ENCODE assay signal across 1 cellular context in genomic region chr5:168362097-168362885, GRCh38.
TF ChIP-seq lines count a peak whose summit lies in the region.

No MANE protein-coding gene starts in this region.

TF ChIP-seq in HepG2, 621 proteins besides CTCF, POLR2A, EP300 and RAD21 (continued from another document and continues in another):
- TF ChIP-seq, protein P1, sequence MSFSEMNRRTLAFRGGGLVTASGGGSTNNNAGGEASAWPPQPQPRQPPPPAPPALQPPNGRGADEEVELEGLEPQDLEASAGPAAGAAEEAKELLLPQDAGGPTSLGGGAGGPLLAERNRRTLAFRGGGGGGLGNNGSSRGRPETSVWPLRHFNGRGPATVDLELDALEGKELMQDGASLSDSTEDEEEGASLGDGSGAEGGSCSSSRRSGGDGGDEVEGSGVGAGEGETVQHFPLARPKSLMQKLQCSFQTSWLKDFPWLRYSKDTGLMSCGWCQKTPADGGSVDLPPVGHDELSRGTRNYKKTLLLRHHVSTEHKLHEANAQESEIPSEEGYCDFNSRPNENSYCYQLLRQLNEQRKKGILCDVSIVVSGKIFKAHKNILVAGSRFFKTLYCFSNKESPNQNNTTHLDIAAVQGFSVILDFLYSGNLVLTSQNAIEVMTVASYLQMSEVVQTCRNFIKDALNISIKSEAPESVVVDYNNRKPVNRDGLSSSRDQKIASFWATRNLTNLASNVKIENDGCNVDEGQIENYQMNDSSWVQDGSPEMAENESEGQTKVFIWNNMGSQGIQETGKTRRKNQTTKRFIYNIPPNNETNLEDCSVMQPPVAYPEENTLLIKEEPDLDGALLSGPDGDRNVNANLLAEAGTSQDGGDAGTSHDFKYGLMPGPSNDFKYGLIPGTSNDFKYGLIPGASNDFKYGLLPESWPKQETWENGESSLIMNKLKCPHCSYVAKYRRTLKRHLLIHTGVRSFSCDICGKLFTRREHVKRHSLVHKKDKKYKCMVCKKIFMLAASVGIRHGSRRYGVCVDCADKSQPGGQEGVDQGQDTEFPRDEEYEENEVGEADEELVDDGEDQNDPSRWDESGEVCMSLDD (CRISPR knock-in tag; IDR thresholded peaks at IDR 0.05; ENCODE audit: borderline replicate concordance): no peak
- no peak for TF ChIP-seq ZNF503 (CRISPR knock-in tag; IDR thresholded peaks at IDR 0.05)
- peak; percentile 85 for TF ChIP-seq ZNF644 (CRISPR knock-in tag; IDR thresholded peaks at IDR 0.05; ENCODE audit: low read depth)
- TF ChIP-seq, protein P2, sequence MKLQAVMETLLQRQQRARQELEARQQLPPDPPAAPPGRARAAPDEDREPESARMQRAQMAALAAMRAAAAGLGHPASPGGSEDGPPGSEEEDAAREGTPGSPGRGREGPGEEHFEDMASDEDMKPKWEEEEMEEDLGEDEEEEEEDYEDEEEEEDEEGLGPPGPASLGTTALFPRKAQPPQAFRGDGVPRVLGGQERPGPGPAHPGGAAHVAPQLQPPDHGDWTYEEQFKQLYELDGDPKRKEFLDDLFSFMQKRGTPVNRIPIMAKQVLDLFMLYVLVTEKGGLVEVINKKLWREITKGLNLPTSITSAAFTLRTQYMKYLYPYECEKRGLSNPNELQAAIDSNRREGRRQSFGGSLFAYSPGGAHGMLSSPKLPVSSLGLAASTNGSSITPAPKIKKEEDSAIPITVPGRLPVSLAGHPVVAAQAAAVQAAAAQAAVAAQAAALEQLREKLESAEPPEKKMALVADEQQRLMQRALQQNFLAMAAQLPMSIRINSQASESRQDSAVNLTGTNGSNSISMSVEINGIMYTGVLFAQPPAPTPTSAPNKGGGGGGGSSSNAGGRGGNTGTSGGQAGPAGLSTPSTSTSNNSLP (IDR thresholded peaks at IDR 0.05; ENCODE audit: low read depth, low read length): no peak
- TF ChIP-seq, protein P3, sequence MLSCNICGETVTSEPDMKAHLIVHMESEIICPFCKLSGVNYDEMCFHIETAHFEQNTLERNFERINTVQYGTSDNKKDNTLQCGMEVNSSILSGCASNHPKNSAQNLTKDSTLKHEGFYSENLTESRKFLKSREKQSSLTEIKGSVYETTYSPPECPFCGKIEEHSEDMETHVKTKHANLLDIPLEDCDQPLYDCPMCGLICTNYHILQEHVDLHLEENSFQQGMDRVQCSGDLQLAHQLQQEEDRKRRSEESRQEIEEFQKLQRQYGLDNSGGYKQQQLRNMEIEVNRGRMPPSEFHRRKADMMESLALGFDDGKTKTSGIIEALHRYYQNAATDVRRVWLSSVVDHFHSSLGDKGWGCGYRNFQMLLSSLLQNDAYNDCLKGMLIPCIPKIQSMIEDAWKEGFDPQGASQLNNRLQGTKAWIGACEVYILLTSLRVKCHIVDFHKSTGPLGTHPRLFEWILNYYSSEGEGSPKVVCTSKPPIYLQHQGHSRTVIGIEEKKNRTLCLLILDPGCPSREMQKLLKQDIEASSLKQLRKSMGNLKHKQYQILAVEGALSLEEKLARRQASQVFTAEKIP (CRISPR knock-in tag; IDR thresholded peaks at IDR 0.05; ENCODE audit: borderline replicate concordance): no peak
- TF ChIP-seq ZC3H13 (CRISPR knock-in tag; IDR thresholded peaks at IDR 0.05): no peak
- no peak for TF ChIP-seq SSRP1 (CRISPR knock-in tag; IDR thresholded peaks at IDR 0.05)
- no peak for TF ChIP-seq AKAP8 (CRISPR knock-in tag; IDR thresholded peaks at IDR 0.05)
- TF ChIP-seq, protein P4, sequence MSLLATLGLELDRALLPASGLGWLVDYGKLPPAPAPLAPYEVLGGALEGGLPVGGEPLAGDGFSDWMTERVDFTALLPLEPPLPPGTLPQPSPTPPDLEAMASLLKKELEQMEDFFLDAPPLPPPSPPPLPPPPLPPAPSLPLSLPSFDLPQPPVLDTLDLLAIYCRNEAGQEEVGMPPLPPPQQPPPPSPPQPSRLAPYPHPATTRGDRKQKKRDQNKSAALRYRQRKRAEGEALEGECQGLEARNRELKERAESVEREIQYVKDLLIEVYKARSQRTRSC (CRISPR knock-in tag; IDR thresholded peaks at IDR 0.05; ENCODE audit: low read depth): no peak
- TF ChIP-seq, protein P5, sequence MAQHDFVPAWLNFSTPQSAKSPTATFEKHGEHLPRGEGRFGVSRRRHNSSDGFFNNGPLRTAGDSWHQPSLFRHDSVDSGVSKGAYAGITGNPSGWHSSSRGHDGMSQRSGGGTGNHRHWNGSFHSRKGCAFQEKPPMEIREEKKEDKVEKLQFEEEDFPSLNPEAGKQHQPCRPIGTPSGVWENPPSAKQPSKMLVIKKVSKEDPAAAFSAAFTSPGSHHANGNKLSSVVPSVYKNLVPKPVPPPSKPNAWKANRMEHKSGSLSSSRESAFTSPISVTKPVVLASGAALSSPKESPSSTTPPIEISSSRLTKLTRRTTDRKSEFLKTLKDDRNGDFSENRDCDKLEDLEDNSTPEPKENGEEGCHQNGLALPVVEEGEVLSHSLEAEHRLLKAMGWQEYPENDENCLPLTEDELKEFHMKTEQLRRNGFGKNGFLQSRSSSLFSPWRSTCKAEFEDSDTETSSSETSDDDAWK (CRISPR knock-in tag; IDR thresholded peaks at IDR 0.05): no peak
- TF ChIP-seq TCF7 (IDR thresholded peaks at IDR 0.05; ENCODE audit: low read depth): no peak; the same call in 1 of the 2 replicates
- TF ChIP-seq, protein P6, sequence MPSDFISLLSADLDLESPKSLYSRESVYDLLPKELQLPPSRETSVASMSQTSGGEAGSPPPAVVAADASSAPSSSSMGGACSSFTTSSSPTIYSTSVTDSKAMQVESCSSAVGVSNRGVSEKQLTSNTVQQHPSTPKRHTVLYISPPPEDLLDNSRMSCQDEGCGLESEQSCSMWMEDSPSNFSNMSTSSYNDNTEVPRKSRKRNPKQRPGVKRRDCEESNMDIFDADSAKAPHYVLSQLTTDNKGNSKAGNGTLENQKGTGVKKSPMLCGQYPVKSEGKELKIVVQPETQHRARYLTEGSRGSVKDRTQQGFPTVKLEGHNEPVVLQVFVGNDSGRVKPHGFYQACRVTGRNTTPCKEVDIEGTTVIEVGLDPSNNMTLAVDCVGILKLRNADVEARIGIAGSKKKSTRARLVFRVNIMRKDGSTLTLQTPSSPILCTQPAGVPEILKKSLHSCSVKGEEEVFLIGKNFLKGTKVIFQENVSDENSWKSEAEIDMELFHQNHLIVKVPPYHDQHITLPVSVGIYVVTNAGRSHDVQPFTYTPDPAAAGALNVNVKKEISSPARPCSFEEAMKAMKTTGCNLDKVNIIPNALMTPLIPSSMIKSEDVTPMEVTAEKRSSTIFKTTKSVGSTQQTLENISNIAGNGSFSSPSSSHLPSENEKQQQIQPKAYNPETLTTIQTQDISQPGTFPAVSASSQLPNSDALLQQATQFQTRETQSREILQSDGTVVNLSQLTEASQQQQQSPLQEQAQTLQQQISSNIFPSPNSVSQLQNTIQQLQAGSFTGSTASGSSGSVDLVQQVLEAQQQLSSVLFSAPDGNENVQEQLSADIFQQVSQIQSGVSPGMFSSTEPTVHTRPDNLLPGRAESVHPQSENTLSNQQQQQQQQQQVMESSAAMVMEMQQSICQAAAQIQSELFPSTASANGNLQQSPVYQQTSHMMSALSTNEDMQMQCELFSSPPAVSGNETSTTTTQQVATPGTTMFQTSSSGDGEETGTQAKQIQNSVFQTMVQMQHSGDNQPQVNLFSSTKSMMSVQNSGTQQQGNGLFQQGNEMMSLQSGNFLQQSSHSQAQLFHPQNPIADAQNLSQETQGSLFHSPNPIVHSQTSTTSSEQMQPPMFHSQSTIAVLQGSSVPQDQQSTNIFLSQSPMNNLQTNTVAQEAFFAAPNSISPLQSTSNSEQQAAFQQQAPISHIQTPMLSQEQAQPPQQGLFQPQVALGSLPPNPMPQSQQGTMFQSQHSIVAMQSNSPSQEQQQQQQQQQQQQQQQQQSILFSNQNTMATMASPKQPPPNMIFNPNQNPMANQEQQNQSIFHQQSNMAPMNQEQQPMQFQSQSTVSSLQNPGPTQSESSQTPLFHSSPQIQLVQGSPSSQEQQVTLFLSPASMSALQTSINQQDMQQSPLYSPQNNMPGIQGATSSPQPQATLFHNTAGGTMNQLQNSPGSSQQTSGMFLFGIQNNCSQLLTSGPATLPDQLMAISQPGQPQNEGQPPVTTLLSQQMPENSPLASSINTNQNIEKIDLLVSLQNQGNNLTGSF (CRISPR knock-in tag; IDR thresholded peaks at IDR 0.05): no peak
- no peak for TF ChIP-seq ZNF850 (CRISPR knock-in tag; conservative IDR thresholded peaks at IDR 0.05)
- TF ChIP-seq SUZ12 (IDR thresholded peaks at IDR 0.05; ENCODE audit: low read depth, low read length): no peak
- TF ChIP-seq NR2F6 (IDR thresholded peaks at IDR 0.05): no peak; the same call in 1 of the 2 replicates
- TF ChIP-seq NR2F6 (CRISPR knock-in tag; IDR thresholded peaks at IDR 0.05): peak; percentile 57
- no peak for TF ChIP-seq NFE2 (CRISPR knock-in tag; IDR thresholded peaks at IDR 0.05)
- no peak for TF ChIP-seq PAWR (CRISPR knock-in tag; IDR thresholded peaks at IDR 0.05; ENCODE audit: borderline replicate concordance)
- no peak for TF ChIP-seq ZNF616 (CRISPR knock-in tag; IDR thresholded peaks at IDR 0.05; ENCODE audit: low read depth)
- TF ChIP-seq MIXL1 (CRISPR knock-in tag; IDR thresholded peaks at IDR 0.05): peak; percentile 86
- TF ChIP-seq ZNF543 (CRISPR knock-in tag; IDR thresholded peaks at IDR 0.05): no peak
- peak; percentile 72; the same call in 1 of the 2 replicates for TF ChIP-seq SMAD3 (CRISPR knock-in tag; IDR thresholded peaks at IDR 0.05)
- no peak for TF ChIP-seq PCBP2 (optimal IDR thresholded peaks at IDR 0.05; ENCODE audit: low read depth, low read length, poor library complexity, severe bottlenecking)
- TF ChIP-seq SMC3 (IDR thresholded peaks at IDR 0.05; ENCODE audit: low read length): peak; percentile 23; the same call in 1 of the 2 replicates
- no peak for TF ChIP-seq CENPX (CRISPR knock-in tag; IDR thresholded peaks at IDR 0.05)
- no peak for TF ChIP-seq ZNF782 (CRISPR knock-in tag; IDR thresholded peaks at IDR 0.05; ENCODE audit: borderline replicate concordance)
- TF ChIP-seq ZNF549 (CRISPR knock-in tag; IDR thresholded peaks at IDR 0.05): no peak
- no peak; the same call in 1 of the 2 replicates for TF ChIP-seq ZNF431 (CRISPR knock-in tag; IDR thresholded peaks at IDR 0.05; ENCODE audit: borderline replicate concordance, low read depth)
- 0 out of 2 replicates have a peak, but pooled peaks have one; percentile 10 for TF ChIP-seq HHEX (CRISPR knock-in tag; IDR thresholded peaks at IDR 0.05)
- TF ChIP-seq ZNF205 (CRISPR knock-in tag; IDR thresholded peaks at IDR 0.05): peak; percentile 94
- 0 out of 2 replicates have a peak, but pooled peaks have one; percentile 75 for TF ChIP-seq KDM1A (CRISPR knock-in tag; IDR thresholded peaks at IDR 0.05)
- no peak for TF ChIP-seq ATRX (CRISPR knock-in tag; IDR thresholded peaks at IDR 0.05; ENCODE audit: borderline replicate concordance)
- TF ChIP-seq REPIN1 (CRISPR knock-in tag; IDR thresholded peaks at IDR 0.05; ENCODE audit: borderline replicate concordance, low read depth): 0 out of 2 replicates have a peak, but pooled peaks have one; percentile 58
- no peak for TF ChIP-seq MZF1 (CRISPR knock-in tag; IDR thresholded peaks at IDR 0.05; ENCODE audit: borderline replicate concordance)
- peak; percentile 33; the same call in 1 of the 2 replicates for TF ChIP-seq ZNF264 (CRISPR knock-in tag; IDR thresholded peaks at IDR 0.05)
- TF ChIP-seq NFRKB (IDR thresholded peaks at IDR 0.05): no peak
- TF ChIP-seq, protein P7, sequence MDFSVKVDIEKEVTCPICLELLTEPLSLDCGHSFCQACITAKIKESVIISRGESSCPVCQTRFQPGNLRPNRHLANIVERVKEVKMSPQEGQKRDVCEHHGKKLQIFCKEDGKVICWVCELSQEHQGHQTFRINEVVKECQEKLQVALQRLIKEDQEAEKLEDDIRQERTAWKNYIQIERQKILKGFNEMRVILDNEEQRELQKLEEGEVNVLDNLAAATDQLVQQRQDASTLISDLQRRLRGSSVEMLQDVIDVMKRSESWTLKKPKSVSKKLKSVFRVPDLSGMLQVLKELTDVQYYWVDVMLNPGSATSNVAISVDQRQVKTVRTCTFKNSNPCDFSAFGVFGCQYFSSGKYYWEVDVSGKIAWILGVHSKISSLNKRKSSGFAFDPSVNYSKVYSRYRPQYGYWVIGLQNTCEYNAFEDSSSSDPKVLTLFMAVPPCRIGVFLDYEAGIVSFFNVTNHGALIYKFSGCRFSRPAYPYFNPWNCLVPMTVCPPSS (IDR thresholded peaks at IDR 0.05): no peak
- no peak for TF ChIP-seq ZNF296 (CRISPR knock-in tag; conservative IDR thresholded peaks at IDR 0.05)
- TF ChIP-seq ZEB1 (IDR thresholded peaks at IDR 0.05; ENCODE audit: insufficient replicate concordance, low read depth): peak; percentile 73
- TF ChIP-seq HNF4G (IDR thresholded peaks at IDR 0.05; ENCODE audit: borderline replicate concordance, low read depth, low read length): peak; percentile 69; the same call in 1 of the 2 replicates
- peak; percentile 85; the same call in 1 of the 2 replicates for TF ChIP-seq HNF4G (CRISPR knock-in tag; IDR thresholded peaks at IDR 0.05; ENCODE audit: borderline replicate concordance, low read depth)
- peak; percentile 47; the same call in 1 of the 3 replicates for TF ChIP-seq MXI1 (IDR thresholded peaks at IDR 0.05; ENCODE audit: borderline replicate concordance, low read depth, low read length)
- TF ChIP-seq ZNF703 (CRISPR knock-in tag; IDR thresholded peaks at IDR 0.05; ENCODE audit: borderline replicate concordance): no peak
- no peak for TF ChIP-seq ZNF460 (CRISPR knock-in tag; IDR thresholded peaks at IDR 0.05; ENCODE audit: borderline replicate concordance)
- no peak for TF ChIP-seq ZNF547 (CRISPR knock-in tag; IDR thresholded peaks at IDR 0.05)
- no peak for TF ChIP-seq NAIF1 (CRISPR knock-in tag; IDR thresholded peaks at IDR 0.05; ENCODE audit: borderline replicate concordance)
- peak; percentile 72; the same call in 1 of the 2 replicates for TF ChIP-seq MIER3 (CRISPR knock-in tag; IDR thresholded peaks at IDR 0.05; ENCODE audit: borderline replicate concordance)
